Comparison of ENCODE assay signal across 8 cellular contexts in genomic region chr13:21227917-21228316, GRCh38.
"Had no signal": no experiment of that assay in that cellular context is flagged by ENCODE, and none has a peak within 500 bp of the region (broad histone marks: within the 10 kb centered on the region; RNA-seq: fewer than 3 reads in every experiment).

No MANE protein-coding gene starts in this region.

- H3K4me3 ChIP-seq: GM23338, K562 had no signal

- DNase-seq: H9, HCEC 1CT, IMR-90 had no signal

- FAIRE-seq: H1, H54, K562 had no signal

- H3K4me2 ChIP-seq: GM23338 had no signal

- ATAC-seq: GM23338, K562 had no signal

- H2AFZ ChIP-seq: GM23338 had no signal

- H3K27ac ChIP-seq: HL-60 had no signal
